ENCODE assay signal across 12 cellular contexts in the genomic region with DNA sequence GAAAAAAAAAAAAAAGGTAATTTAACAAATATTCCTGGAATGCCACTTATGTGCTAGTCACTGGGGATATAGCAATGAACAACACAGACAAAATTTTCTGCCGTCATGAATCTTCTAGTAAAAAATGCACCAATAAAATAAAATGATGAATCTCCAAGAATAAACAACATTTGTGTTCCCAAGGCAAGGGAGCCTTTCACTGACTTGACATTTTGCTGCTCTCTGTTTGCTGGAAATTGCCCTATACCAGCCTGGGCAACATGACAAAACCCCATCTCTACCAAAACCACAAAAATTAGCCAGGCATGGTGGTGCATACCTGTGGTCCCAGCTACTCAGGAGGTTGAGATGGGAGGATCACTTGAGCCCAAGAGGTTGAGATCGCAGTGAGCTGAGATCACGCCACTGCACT.
A peak's percentile ranks its signal among the peaks of the same experiment; 100 is the strongest.
DNase-seq lines count a peak whose midpoint lies in the region; ATAC-seq lines count a peak whose summit lies in the region.
"Had no signal": no experiment of that assay in that cellular context is flagged by ENCODE, and none has a peak within 500 bp of the region (broad histone marks: within the 10 kb centered on the region; RNA-seq: fewer than 3 reads in every experiment).

No MANE protein-coding gene starts in this region.

- no peaks in the 10 kb centered on the region for H3K9me3 ChIP-seq in adipocyte (ENCODE audit: control insufficient read depth, low read length)

- no peaks in the 10 kb centered on the region for H3K36me3 ChIP-seq in adipocyte (ENCODE audit: control insufficient read depth, insufficient read depth, low read length, severe bottlenecking)

- H3K4me1 ChIP-seq in adipocyte (ENCODE audit: control insufficient read depth, insufficient read depth, low read length) = peaks cover 12% of the 10 kb centered on the region

- H3K27me3 ChIP-seq in adipocyte (replicated peaks; ENCODE audit: control insufficient read depth, insufficient read depth, low read length) = no peaks in the 10 kb centered on the region

- in situ Hi-C loops in ACHN (cut with HindIII; ENCODE audit: low pct_ligation_motif_present, low pct_unique_long_range_greater_than_20kb, low sequenced_read_pairs) = no loop called here

- no peak for ATAC-seq in HG03432 (IDR thresholded peaks at IDR 0.05; ENCODE audit: unreplicated experiment)
- no peak for ATAC-seq in GM21619 (IDR thresholded peaks at IDR 0.05; ENCODE audit: unreplicated experiment)
- ATAC-seq in GM19328 (IDR thresholded peaks at IDR 0.05; ENCODE audit: unreplicated experiment) = no peak

- DNase-seq in ACHN = peak; percentile 89
- peak; percentile 83 for DNase-seq in HS-27A (ENCODE audit: low read depth)
- peak; percentile 87 for DNase-seq in adipocyte (ENCODE audit: low read depth)
- DNase-seq in islet precursor cell = peak; percentile 94
- no peak for DNase-seq in NCI-H2227 (lab: John Stamatoyannopoulos, UW; ENCODE audit: unreplicated experiment)
- DNase-seq: activated CD4-positive, alpha-beta memory T cell treated with anti-CD3 and anti-CD28 coated beads, Interleukin-2, amount 10 ng/mL, durations not matched to agents 7 days and 5 days; endodermal cell; NCI-H187 treated with DMSO at 0.1 percent for 48 hours; stimulated activated CD4-positive, alpha-beta T cell treated with anti-CD3 and anti-CD28 coated beads, Interleukin-4, amount 100 ng/mL, for 4 hours had no signal

- no peak overlapping the region for H3K9ac ChIP-seq in adipocyte (ENCODE audit: low read length)

- no peak overlapping the region for H3K4me3 ChIP-seq in adipocyte (ENCODE audit: low read length)
